26 cellular contexts compared by ENCODE assay signal in genomic region chr10:44589181-44589884, GRCh38.
"Had no signal": no experiment of that assay in that cellular context is flagged by ENCODE, and none has a peak within 500 bp of the region (broad histone marks: within the 10 kb centered on the region; RNA-seq: fewer than 3 reads in every experiment).

No MANE protein-coding gene starts in this region.

- H3K27me3 Mint-ChIP-seq: activated CD4-positive, alpha-beta T cell treated with anti-CD3 and anti-CD28 coated beads, Interleukin-2, amount 10 ng/mL, durations not matched to agents 7 days and 5 days; activated CD8-positive, alpha-beta memory T cell treated with anti-CD3 and anti-CD28 coated beads, Interleukin-2, amount 10 ng/mL, durations not matched to agents 7 days and 5 days had no signal

- H3K4me1 ChIP-seq: ascending aorta, lower lobe of right lung, pancreas, upper lobe of left lung had no signal

- H3K27me3 ChIP-seq: ascending aorta, brain microvascular endothelial cell, neutrophil, pancreas, upper lobe of left lung had no signal

- DNase-seq: activated CD4-positive, alpha-beta T cell treated with anti-CD3 and anti-CD28 coated beads, Interleukin-2, amount 10 ng/mL, durations not matched to agents 7 days and 5 days; activated CD8-positive, alpha-beta memory T cell treated with anti-CD3 and anti-CD28 coated beads, Interleukin-2, amount 10 ng/mL, durations not matched to agents 7 days and 5 days; activated CD8-positive, alpha-beta T cell treated with anti-CD3 and anti-CD28 coated beads for 36 hours; activated gamma-delta T cell treated with Interleukin-2 at 50 U/mL for 16 hours; brain microvascular endothelial cell; caudate nucleus; effector CD4-positive, alpha-beta T cell; erythroblast; foreskin fibroblast; kidney; lower lobe of right lung; mucosa of descending colon; naive B cell; pancreas; stimulated activated CD4-positive, alpha-beta T cell treated with anti-CD3 and anti-CD28 coated beads, Interleukin-4, amount 100 ng/mL, for 24 hours; stimulated activated naive CD8-positive, alpha-beta T cell treated with anti-CD3 and anti-CD28 coated beads, Interleukin-15, Interleukin-2, amounts not matched to agents 100 U/mL and 50 U/mL, for 24 hours; T-helper 17 cell had no signal

- H3K4me3 ChIP-seq: ascending aorta, lower lobe of right lung, mucosa of descending colon, pancreas, upper lobe of left lung had no signal

- H3K36me3 ChIP-seq: ascending aorta, brain microvascular endothelial cell, lower lobe of right lung, neutrophil, pancreas, upper lobe of left lung had no signal

- ATAC-seq: activated CD4-positive, CD25-positive, alpha-beta regulatory T cell treated with anti-CD3 and anti-CD28 coated beads, Interleukin-2, amount 50 U/mL, for 24 hours; activated CD8-positive, alpha-beta memory T cell treated with anti-CD3 and anti-CD28 coated beads, Interleukin-2, amount 10 ng/mL, durations not matched to agents 7 days and 5 days; activated CD8-positive, alpha-beta T cell treated with anti-CD3 and anti-CD28 coated beads for 36 hours; left lobe of liver; lower lobe of right lung; mucosa of descending colon; pancreas; right cardiac atrium; stimulated activated naive CD8-positive, alpha-beta T cell treated with anti-CD3 and anti-CD28 coated beads, Interleukin-15, Interleukin-2, amounts not matched to agents 100 U/mL and 50 U/mL, for 24 hours; T-helper 17 cell had no signal

- H3K27ac ChIP-seq: ascending aorta, brain microvascular endothelial cell, lower lobe of right lung, neutrophil, pancreas, upper lobe of left lung had no signal

- H3K4me3 Mint-ChIP-seq: activated CD4-positive, alpha-beta T cell treated with anti-CD3 and anti-CD28 coated beads, Interleukin-2, amount 10 ng/mL, durations not matched to agents 7 days and 5 days; activated CD8-positive, alpha-beta memory T cell treated with anti-CD3 and anti-CD28 coated beads, Interleukin-2, amount 10 ng/mL, durations not matched to agents 7 days and 5 days; activated CD8-positive, alpha-beta T cell treated with anti-CD3 and anti-CD28 coated beads for 36 hours; activated naive CD4-positive, alpha-beta T cell treated with anti-CD3 and anti-CD28 coated beads, Interleukin-2, amount 50 U/mL, for 24 hours; dendritic cell treated with granulocyte-macrophage colony-stimulating factor and Interleukin-4, amounts not matched to agents 40 ng/mL and 50 ng/mL, for 4 days; naive B cell; T-helper 17 cell had no signal

- H3K9me3 ChIP-seq: ascending aorta, lower lobe of right lung, mucosa of descending colon, neutrophil, pancreas, upper lobe of left lung had no signal

- H3K4me1 Mint-ChIP-seq: activated CD4-positive, alpha-beta T cell treated with anti-CD3 and anti-CD28 coated beads, Interleukin-2, amount 10 ng/mL, durations not matched to agents 7 days and 5 days; activated CD8-positive, alpha-beta memory T cell treated with anti-CD3 and anti-CD28 coated beads, Interleukin-2, amount 10 ng/mL, durations not matched to agents 7 days and 5 days; activated naive CD4-positive, alpha-beta T cell treated with anti-CD3 and anti-CD28 coated beads, Interleukin-2, amount 50 U/mL, for 24 hours; naive B cell; T-helper 17 cell had no signal

- H3K9me3 Mint-ChIP-seq: activated CD4-positive, alpha-beta T cell treated with anti-CD3 and anti-CD28 coated beads, Interleukin-2, amount 10 ng/mL, durations not matched to agents 7 days and 5 days; activated CD8-positive, alpha-beta T cell treated with anti-CD3 and anti-CD28 coated beads for 36 hours; activated naive CD4-positive, alpha-beta T cell treated with anti-CD3 and anti-CD28 coated beads, Interleukin-2, amount 50 U/mL, for 24 hours; dendritic cell treated with granulocyte-macrophage colony-stimulating factor and Interleukin-4, amounts not matched to agents 40 ng/mL and 50 ng/mL, for 4 days had no signal

- H3K36me3 Mint-ChIP-seq: activated CD8-positive, alpha-beta memory T cell treated with anti-CD3 and anti-CD28 coated beads, Interleukin-2, amount 10 ng/mL, durations not matched to agents 7 days and 5 days; activated naive CD4-positive, alpha-beta T cell treated with anti-CD3 and anti-CD28 coated beads, Interleukin-2, amount 50 U/mL, for 24 hours; naive B cell had no signal

- FAIRE-seq: endometrium, kidney, pancreas had no signal

- H3K27ac Mint-ChIP-seq: activated CD4-positive, alpha-beta T cell treated with anti-CD3 and anti-CD28 coated beads, Interleukin-2, amount 10 ng/mL, durations not matched to agents 7 days and 5 days; activated CD8-positive, alpha-beta memory T cell treated with anti-CD3 and anti-CD28 coated beads, Interleukin-2, amount 10 ng/mL, durations not matched to agents 7 days and 5 days; activated CD8-positive, alpha-beta T cell treated with anti-CD3 and anti-CD28 coated beads for 36 hours; activated naive CD4-positive, alpha-beta T cell treated with anti-CD3 and anti-CD28 coated beads, Interleukin-2, amount 50 U/mL, for 24 hours; dendritic cell treated with granulocyte-macrophage colony-stimulating factor and Interleukin-4, amounts not matched to agents 40 ng/mL and 50 ng/mL, for 4 days; T-helper 17 cell had no signal
